In the genomic region with DNA sequence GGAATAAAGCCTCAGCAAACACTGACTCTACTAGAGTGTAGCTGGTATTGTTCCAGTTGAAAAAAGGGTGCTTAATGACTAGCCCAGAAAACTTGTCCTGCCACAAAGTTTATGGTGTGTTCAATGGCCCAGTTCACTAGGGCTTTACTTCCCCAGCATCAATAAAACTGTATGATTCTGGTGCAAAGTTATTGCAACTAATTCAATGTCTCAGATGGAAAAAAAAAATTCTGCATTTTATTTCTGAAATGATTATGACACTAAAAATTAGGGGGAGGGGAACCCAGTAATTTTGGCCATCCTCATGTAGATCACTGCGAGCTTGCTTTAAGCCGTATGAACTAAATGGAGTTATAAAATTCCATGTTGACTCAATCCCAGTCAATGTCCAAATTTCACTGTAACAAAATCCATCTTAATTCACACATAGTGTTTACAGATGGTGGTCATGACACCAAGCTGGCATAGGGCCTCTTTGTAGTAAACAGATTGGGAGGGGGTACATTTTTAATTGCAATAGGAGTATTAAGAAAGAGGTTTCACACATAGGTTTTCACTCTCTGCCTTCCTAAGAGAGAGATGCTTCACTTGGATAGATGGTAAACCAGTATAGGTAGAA, we compare ENCODE assay signal across 14 cellular contexts.
DNase-seq lines count a peak whose midpoint lies in the region; ATAC-seq lines count a peak whose summit lies in the region.
"Had no signal": no experiment of that assay in that cellular context is flagged by ENCODE, and none has a peak within 500 bp of the region (broad histone marks: within the 10 kb centered on the region; RNA-seq: fewer than 3 reads in every experiment).

No MANE protein-coding gene starts in this region.

- H3K9me3 ChIP-seq in KOPT-K1 (ENCODE audit: insufficient read depth, low read length, poor library complexity, severe bottlenecking): no peaks in the 10 kb centered on the region
- H3K9me3 ChIP-seq in effector memory CD4-positive, alpha-beta T cell (ENCODE audit: control insufficient read depth, low read length): no peaks in the 10 kb centered on the region

- peak overlapping the region; percentile 7 for H3K4me3 ChIP-seq in effector memory CD4-positive, alpha-beta T cell (ENCODE audit: insufficient read depth, low read depth, low read length, poor library complexity, severe bottlenecking)
- peak overlapping the region; percentile 45 for H3K4me3 ChIP-seq in rectal smooth muscle tissue (ENCODE audit: low read length)

- H3K36me3 ChIP-seq in KOPT-K1 (ENCODE audit: insufficient read depth, low read length) (no peaks in the 10 kb centered on the region), rectal smooth muscle tissue (ENCODE audit: control insufficient read depth, insufficient read depth, low read length) (no peaks in the 10 kb centered on the region)
- H3K36me3 ChIP-seq in effector memory CD4-positive, alpha-beta T cell (ENCODE audit: control insufficient read depth, insufficient read depth, low read length): no peaks in the 10 kb centered on the region

- DNase-seq in NCI-H748 (lab: John Stamatoyannopoulos, UW; ENCODE audit: unreplicated experiment) (peak; percentile 11), NCI-H748 treated with DMSO at 0.1 percent for 48 hours (lab: John Stamatoyannopoulos, UW) (no peak)
- DNase-seq in effector memory CD4-positive, alpha-beta T cell: no peak
- DNase-seq: activated effector memory CD4-positive, alpha-beta T cell treated with anti-CD3 and anti-CD28 coated beads, Interleukin-2, amount 50 U/mL, for 16 hours; foreskin melanocyte; Kasumi-1; kidney; NCI-H2227 treated with DMSO at 0.1 percent for 48 hours had no signal

- H3K4me1 ChIP-seq in effector memory CD4-positive, alpha-beta T cell (ENCODE audit: control insufficient read depth, insufficient read depth, low read length, poor library complexity, severe bottlenecking): no peaks in the 10 kb centered on the region
- H3K4me1 ChIP-seq in rectal smooth muscle tissue (ENCODE audit: control insufficient read depth, insufficient read depth, low read length): no peaks in the 10 kb centered on the region

- H3K27ac ChIP-seq in KOPT-K1 (ENCODE audit: low read depth, low read length, poor library complexity, severe bottlenecking): peak overlapping the region; percentile 59
- no peak overlapping the region for H3K27ac ChIP-seq in effector memory CD4-positive, alpha-beta T cell (ENCODE audit: insufficient read depth, low read length, poor library complexity, severe bottlenecking)
- H3K27ac ChIP-seq in rectal smooth muscle tissue (ENCODE audit: low read depth, low read length): no peak overlapping the region

- H3K27me3 ChIP-seq in effector memory CD4-positive, alpha-beta T cell (replicated peaks; ENCODE audit: control insufficient read depth, insufficient read depth, low read length, poor library complexity, severe bottlenecking): no peaks in the 10 kb centered on the region
- no peaks in the 10 kb centered on the region for H3K27me3 ChIP-seq in rectal smooth muscle tissue (ENCODE audit: control insufficient read depth, insufficient read depth, low read length)

- no peak overlapping the region for H3K9ac ChIP-seq in rectal smooth muscle tissue (ENCODE audit: low read length)

- ATAC-seq in HG03025 (IDR thresholded peaks at IDR 0.05; ENCODE audit: low FRiP score, unreplicated experiment) (no peak), GM18873 (IDR thresholded peaks at IDR 0.05; ENCODE audit: low FRiP score, unreplicated experiment) (no peak), GM18519 (IDR thresholded peaks at IDR 0.05; ENCODE audit: low FRiP score, unreplicated experiment) (no peak)
- ATAC-seq: stimulated activated memory B cell treated with anti-CD40 and anti-IgM and Interleukin-4, amounts not matched to agents 10 μg/mL and 1 μg/mL and 100 μg/mL, for 72 hours had no signal
